In the genomic region with DNA sequence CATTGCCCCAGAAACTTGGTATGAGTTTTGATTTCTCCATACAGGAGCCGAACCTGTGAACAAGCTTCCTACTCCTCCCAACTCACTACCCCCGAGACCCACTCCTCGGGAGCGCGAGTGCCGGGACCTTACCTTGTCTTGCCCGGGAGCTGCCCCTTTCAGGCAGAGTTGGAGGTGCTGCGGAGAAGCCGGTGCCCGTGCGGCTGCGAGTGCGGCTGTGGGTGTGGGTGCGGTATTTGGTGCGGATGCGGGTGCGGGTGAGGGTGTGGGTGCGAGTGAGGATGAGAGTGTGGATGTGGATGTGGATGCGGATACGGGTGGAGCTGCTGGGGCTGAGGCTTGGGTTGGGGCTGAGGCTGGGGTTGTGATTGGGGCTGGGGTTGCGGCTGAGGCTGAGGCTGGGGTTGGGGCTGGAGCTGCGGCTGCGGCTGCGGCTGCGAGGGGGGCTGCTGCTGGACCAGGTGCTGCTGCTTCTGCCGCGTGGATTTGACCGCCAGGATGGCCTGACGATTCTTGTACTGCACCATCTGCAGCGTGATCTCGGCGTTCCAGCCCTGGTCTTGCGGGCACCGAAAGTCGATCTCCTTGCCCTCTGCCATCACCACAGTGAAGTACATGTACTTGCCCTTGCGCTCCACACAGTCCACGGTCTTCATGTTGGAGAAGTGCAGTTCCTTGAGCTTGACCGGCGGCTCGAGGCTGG, we compare ENCODE assay signal across 8 cellular contexts. TPM values are rescaled to one million over a fixed set of nuclear protein-coding genes. Genes with fewer than 3 reads are reported as not detected.
DNase-seq lines count a peak whose midpoint lies in the region; ATAC-seq and TF ChIP-seq lines count a peak whose summit lies in the region.

No MANE protein-coding gene starts in this region.

- peak; percentile 46 for DNase-seq in BE2C
- no peak for DNase-seq in HFF-Myc (ENCODE audit: extremely low read depth, low read depth)
- DNase-seq in RWPE1 (ENCODE audit: low spot score), result peak; percentile 13
- peak; percentile 63 for DNase-seq in activated naive CD8-positive, alpha-beta T cell treated with anti-CD3 and anti-CD28 coated beads for 36 hours
- peak; percentile 44 for DNase-seq in left cardiac atrium
- DNase-seq in psoas muscle, result peak; percentile 44 to 63
- DNase-seq in SKM-1 treated with dmso at 0.1 percent for 144 hours (lab: John Stamatoyannopoulos, UW; ENCODE audit: unreplicated experiment), result no peak

- POLR2A ChIA-PET in RWPE1 (lab: Yijun Ruan, JAX; ENCODE audit: low non-redundant PET), result interaction anchor here (0.7 to 1.2 kb wide), 2 partner anchors 374 to 556 kb away, joined by 3 to 4 read pairs; no protein-coding TSS in a partner anchor

- H3K27me3 Mint-ChIP-seq in activated naive CD8-positive, alpha-beta T cell treated with anti-CD3 and anti-CD28 coated beads for 36 hours, result peaks cover 6% of the 10 kb centered on the region

- WGBS in psoas muscle, 3 donors, result 0 to 1% (median 0%) methylated on average over 35 to 40 of the region's 40 CpGs

- H3K4me1 Mint-ChIP-seq in activated naive CD8-positive, alpha-beta T cell treated with anti-CD3 and anti-CD28 coated beads for 36 hours, result peaks cover 49% of the 10 kb centered on the region

- H3K9me3 ChIP-seq in BE2C (no peaks in the 10 kb centered on the region), psoas muscle (no peaks in the 10 kb centered on the region)

- H3K4me3 ChIP-seq in BE2C (ENCODE audit: low read depth, low read length) (peak overlapping the region; percentile 69), HFF-Myc (replicated peaks; ENCODE audit: low read depth, low read length) (peak overlapping the region; percentile 95), psoas muscle (peak overlapping the region; percentile 84)

- ATAC-seq in left cardiac atrium (peak; percentile 23 to 32), psoas muscle (peak; percentile 17 to 32 (median 24)), HG03354 (IDR thresholded peaks at IDR 0.05; ENCODE audit: poor library complexity, severe bottlenecking, unreplicated experiment) (no peak)

- no peaks in the 10 kb centered on the region for H3K36me3 ChIP-seq in BE2C
- no peaks in the 10 kb centered on the region for H3K36me3 ChIP-seq in psoas muscle (ENCODE audit: insufficient read depth in 1 of 2, low read depth in 1 of 2)

- intact Hi-C loops in left cardiac atrium (cut with DNase I), result loop anchor here (2.0 to 10.0 kb wide), 4 partner anchors 52 to 476 kb away; no protein-coding TSS in a partner anchor
- intact Hi-C loops in psoas muscle (cut with DNase I), result loop anchor here in 1 of 2 donors (5.0 to 10.0 kb wide), 3 partner anchors 306 to 518 kb away; partner anchors contain the start of gene KRR1

- H3K4me3 Mint-ChIP-seq in activated naive CD8-positive, alpha-beta T cell treated with anti-CD3 and anti-CD28 coated beads for 36 hours, result peak overlapping the region; percentile 98

- peak overlapping the region; percentile 98 for H3K27ac Mint-ChIP-seq in activated naive CD8-positive, alpha-beta T cell treated with anti-CD3 and anti-CD28 coated beads for 36 hours

- H3K36me3 Mint-ChIP-seq in activated naive CD8-positive, alpha-beta T cell treated with anti-CD3 and anti-CD28 coated beads for 36 hours, result peaks cover 53% of the 10 kb centered on the region

- H3K4me1 ChIP-seq in BE2C (0 out of 2 replicates have a peak, but pooled peaks cover 3% of the 10 kb centered on the region), psoas muscle (peaks cover 6% of the 10 kb centered on the region)

- no peaks in the 10 kb centered on the region for H3K27me3 ChIP-seq in BE2C
- peaks cover 0 to 40% (median 3%) of the 10 kb centered on the region in 3 donors for H3K27me3 ChIP-seq in psoas muscle (ENCODE audit: insufficient read depth in 3 of 3, low read length in 2 of 3)

- CTCF ChIA-PET in RWPE1 (lab: Yijun Ruan, JAX), result interaction anchor here (0.6 to 1.2 kb wide), 10 partner anchors 14 to 539 kb away, joined by 3 to 8 read pairs (median 4); no protein-coding TSS in a partner anchor

- H3K27ac ChIP-seq in RWPE1 (peak overlapping the region; percentile 95), psoas muscle (peak overlapping the region; percentile 88)

- H3K9me3 Mint-ChIP-seq in activated naive CD8-positive, alpha-beta T cell treated with anti-CD3 and anti-CD28 coated beads for 36 hours, result peaks cover 1% of the 10 kb centered on the region

- TF ChIP-seq CTCF in BE2C (IDR thresholded peaks at IDR 0.05; ENCODE audit: low read depth, low read length) (no peak), HFF-Myc (IDR thresholded peaks at IDR 0.05; ENCODE audit: low read depth, low read length, missing control alignments) (no peak), RWPE1 (conservative IDR thresholded peaks at IDR 0.05; ENCODE audit: low read depth) (no peak), psoas muscle (IDR thresholded peaks at IDR 0.05) (no peak)

RNA-seq across cellular contexts. Expression of gene PHLDA1, which starts 1.0 kb away (rescaled TPM):
- polyA plus RNA-seq in BE2C (2012; ENCODE audit: insufficient read depth, insufficient read length, low read depth), result 42.2 TPM
- 10 to 100 TPM; 41.5 to 41.9 TPM for total RNA-seq in activated naive CD8-positive, alpha-beta T cell treated with anti-CD3 and anti-CD28 coated beads for 36 hours
- total RNA-seq in left cardiac atrium (10 to 100 TPM in 1 of 2 donors, 1 to 10 TPM in 1; 9.4 to 15.5 TPM), psoas muscle (1 to 10 TPM; 2.2 to 3.7 (median 3.1) TPM)
- 10 to 100 TPM in 1 of 3 donors, 1 to 10 TPM in 1, under 1 TPM in 1; 0.73 to 35.6 (median 3.5) TPM for polyA plus RNA-seq in psoas muscle

RNA-seq across cellular contexts. Expression of gene NAP1L1, which starts 54.0 kb away (rescaled TPM):
- 156 TPM for polyA plus RNA-seq in BE2C (2012; ENCODE audit: insufficient read depth, insufficient read length, low read depth)
- 1,000 to 10,000 TPM; 1,148 to 1,176 TPM for total RNA-seq in activated naive CD8-positive, alpha-beta T cell treated with anti-CD3 and anti-CD28 coated beads for 36 hours
- total RNA-seq in left cardiac atrium, result 100 to 1,000 TPM; 299 to 358 TPM
- total RNA-seq in psoas muscle, result 100 to 1,000 TPM; 245 to 341 (median 291) TPM
- polyA plus RNA-seq in psoas muscle, result 100 to 1,000 TPM; 201 to 324 (median 231) TPM

Comparison
In these comparisons a context has a peak if more than half of its experiments do, and no peak if none do; other contexts are left out.
1. DNase-seq: peak in BE2C (single experiment), RWPE1 (single experiment), activated naive CD8-positive, alpha-beta T cell treated with anti-CD3 and anti-CD28 coated beads for 36 hours (single experiment), left cardiac atrium (single experiment) and psoas muscle (2 of 2); none in HFF-Myc (single experiment) and SKM-1 treated with dmso at 0.1 percent for 144 hours (single experiment).
2. Peak in every context shown above with its lines, with median percentiles within 50 percentile points of each other: H3K4me3 ChIP-seq.